Comparison of ENCODE assay signal across 1 cellular context in genomic region chr1:75672528-75673393, GRCh38.
TF ChIP-seq lines count a peak whose summit lies in the region.

No MANE protein-coding gene starts in this region.

TF ChIP-seq in A549, 52 proteins besides CTCF, POLR2A, EP300 and RAD21 (continued from another document):
- TF ChIP-seq ATOH8 (CRISPR knock-in tag; IDR thresholded peaks at IDR 0.05; ENCODE audit: low read depth) (no peak), NFE2L2 (conservative IDR thresholded peaks at IDR 0.05; ENCODE audit: low read length) (peak; percentile 80), TP53 (CRISPR knock-in tag; IDR thresholded peaks at IDR 0.05) (no peak)
TF ChIP-seq in A549: peak in this region for 2.
